Comparison of ENCODE assay signal across 33 cellular contexts in genomic region chrX:150499240-150499639, GRCh38.
"Had no signal": no experiment of that assay in that cellular context is flagged by ENCODE, and none has a peak within 500 bp of the region (broad histone marks: within the 10 kb centered on the region; RNA-seq: fewer than 3 reads in every experiment).

No MANE protein-coding gene starts in this region.

- ATAC-seq: activated naive CD8-positive, alpha-beta T cell treated with anti-CD3 and anti-CD28 coated beads, Interleukin-2, amount 50 U/mL, for 24 hours; K562 had no signal

- H3K4me3 ChIP-seq: K562, SJSA1 had no signal

- H3K4me2 ChIP-seq: SK-N-SH had no signal

- H3K9me3 ChIP-seq: SJSA1, SK-N-SH had no signal

- H3K27me3 ChIP-seq: brain microvascular endothelial cell, SJSA1 had no signal

- H3K4me1 ChIP-seq: SJSA1 had no signal

- H3K36me3 ChIP-seq: brain microvascular endothelial cell, SJSA1 had no signal

- DNase-seq: activated B cell treated with CpG ODN at 0.5 μM for 24 hours; activated CD4-positive, alpha-beta memory T cell treated with anti-CD3 and anti-CD28 coated beads for 36 hours; activated CD4-positive, alpha-beta T cell treated with anti-CD3 and anti-CD28 coated beads for 4 hours; activated CD4-positive, alpha-beta T cell treated with anti-CD3 and anti-CD28 coated beads, Interleukin-2, amount 50 U/mL, for 1 hour; activated CD4-positive, CD25-positive, alpha-beta regulatory T cell treated with anti-CD3 and anti-CD28 coated beads, Interleukin-2, amount 50 U/mL, for 72 hours; activated CD8-positive, alpha-beta memory T cell treated with anti-CD3 and anti-CD28 coated beads, Interleukin-2, amount 50 U/mL, for 4 hours; activated effector memory CD4-positive, alpha-beta T cell treated with Interleukin-2 at 50 U/mL for 16 hours; activated naive CD4-positive, alpha-beta T cell treated with anti-CD3 and anti-CD28 coated beads, Interleukin-2, amount 10 ng/mL, durations not matched to agents 7 days and 5 days; activated naive CD8-positive, alpha-beta T cell treated with anti-CD3 and anti-CD28 coated beads, Interleukin-2, amount 50 U/mL, for 24 hours; activated T-cell treated with anti-CD3 and anti-CD28 coated beads for 4 hours; activated T-cell treated with anti-CD3 and anti-CD28 coated beads, Interleukin-2, amount 50 U/mL, for 48 hours; anterior cingulate cortex; brain microvascular endothelial cell; central memory CD4-positive, alpha-beta T cell; NCI-H1048; NCI-H1105 treated with DMSO at 0.1 percent for 48 hours; NCI-H1436; NCI-H187; NCI-H2029 treated with DMSO at 0.1 percent for 48 hours; NCI-H2107; NCI-H2171; NCI-H510A; NCI-H526; NCI-H748 treated with DMSO at 0.1 percent for 48 hours; NK-92 treated with Interleukin-12 subunit alpha and Interleukin-12 subunit beta, amount 100 ng/mL, for 24 hours; Right ventricle myocardium superior; SK-N-SH; T-helper 1 cell; T-helper 2 cell; T-helper 9 cell had no signal

- H3K27ac ChIP-seq: brain microvascular endothelial cell, SJSA1, VCaP had no signal

- H3K9ac ChIP-seq: SK-N-SH had no signal
